ENCODE assay signal across 10 cellular contexts in the genomic region with DNA sequence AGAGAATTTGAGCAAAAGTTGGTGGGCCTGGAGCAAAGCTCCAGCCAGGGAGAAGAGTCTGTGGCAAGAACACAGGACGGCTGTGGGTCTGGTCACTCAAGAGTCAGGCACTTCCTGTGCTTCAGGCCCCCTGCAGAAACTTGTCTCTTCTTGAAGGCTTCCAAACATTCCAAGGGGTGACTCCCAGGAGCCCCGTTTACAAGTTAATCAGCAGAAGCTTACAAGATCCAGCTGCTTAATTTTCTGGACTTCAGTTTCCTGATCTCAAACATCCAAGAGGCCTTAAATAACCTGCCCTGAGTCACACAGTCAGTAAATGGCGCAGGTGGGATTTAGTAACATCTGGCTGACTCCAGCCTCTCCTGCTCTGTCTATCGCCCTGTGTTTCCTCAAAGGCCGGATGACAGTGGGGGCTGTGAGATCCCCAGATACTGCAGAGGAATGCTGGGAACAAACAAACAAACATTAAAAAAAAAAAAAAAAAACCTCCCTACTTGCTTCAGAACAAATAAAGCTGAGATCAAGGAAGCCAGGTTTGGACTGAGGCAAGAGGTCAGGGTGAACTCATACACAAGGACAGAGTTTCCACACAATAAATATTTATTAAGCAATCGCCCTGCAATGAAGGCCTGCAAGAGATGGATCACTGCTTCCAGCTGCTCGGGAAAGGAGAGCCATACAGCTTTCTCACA.
DNase-seq lines count a peak whose midpoint lies in the region; ATAC-seq lines count a peak whose summit lies in the region.
"Had no signal": no experiment of that assay in that cellular context is flagged by ENCODE, and none has a peak within 500 bp of the region (broad histone marks: within the 10 kb centered on the region; RNA-seq: fewer than 3 reads in every experiment).

No MANE protein-coding gene starts in this region.

- no peaks in the 10 kb centered on the region for H3K36me3 ChIP-seq in H7 (replicated peaks; ENCODE audit: control insufficient read depth, insufficient read depth, low read length)

- no peaks in the 10 kb centered on the region for H3K27me3 ChIP-seq in H7 (ENCODE audit: control insufficient read depth, insufficient read depth, low read length)

- DNase-seq in GM04503 (ENCODE audit: low read depth) = peak; percentile 69
- DNase-seq in amniotic epithelial cell (ENCODE audit: low read depth) = peak; percentile 99
- peak; percentile 92 for DNase-seq in iris pigment epithelial cell (ENCODE audit: low read depth)
- DNase-seq in skeletal muscle cell (ENCODE audit: low read depth) = peak; percentile 71
- DNase-seq in H7 = no peak
- DNase-seq in NCI-H2081 treated with DMSO at 0.1 percent for 48 hours (lab: John Stamatoyannopoulos, UW) = no peak
- DNase-seq: activated naive CD8-positive, alpha-beta T cell treated with anti-CD3 and anti-CD28 coated beads, Interleukin-2, amount 10 ng/mL, durations not matched to agents 7 days and 5 days; DND-41 had no signal

- ATAC-seq in HG03469 (IDR thresholded peaks at IDR 0.05; ENCODE audit: unreplicated experiment) (no peak), GM21786 (IDR thresholded peaks at IDR 0.05; ENCODE audit: unreplicated experiment) (no peak)

- H3K4me3 ChIP-seq in skeletal muscle cell (ENCODE audit: low read depth, low read length) (no peak overlapping the region), H7 (ENCODE audit: insufficient read depth, low read depth, low read length) (no peak overlapping the region)

Comparison
In these comparisons a context has a peak if more than half of its experiments do, and no peak if none do; other contexts are left out.
1. DNase-seq: peak in GM04503 (single experiment), amniotic epithelial cell (single experiment), iris pigment epithelial cell (single experiment) and skeletal muscle cell (single experiment); none in H7 (single experiment) and NCI-H2081 treated with DMSO at 0.1 percent for 48 hours (single experiment).